13 cellular contexts compared by ENCODE assay signal in genomic region chr10:124517466-124517865, GRCh38.
"Had no signal": no experiment of that assay in that cellular context is flagged by ENCODE, and none has a peak within 500 bp of the region (broad histone marks: within the 10 kb centered on the region; RNA-seq: fewer than 3 reads in every experiment).

No MANE protein-coding gene starts in this region.

- ATAC-seq: heart left ventricle; mucosa of descending colon; stimulated activated effector memory CD8-positive, alpha-beta T cell treated with anti-CD3 and anti-CD28 coated beads, Interleukin-12 subunit alpha, Interleukin-12 subunit beta, amount 100 ng/mL, for 72 hours; stimulated activated naive CD8-positive, alpha-beta T cell treated with anti-CD3 and anti-CD28 coated beads, Interleukin-15, Interleukin-2, amounts not matched to agents 100 U/mL and 50 U/mL, for 24 hours had no signal

- DNase-seq: effector CD4-positive, alpha-beta T cell; foreskin melanocyte; kidney glomerular epithelial cell; small intestine; stimulated activated CD4-positive, alpha-beta T cell treated with anti-CD3 and anti-CD28 coated beads, Interleukin-2, amount 100 ng/mL, for 48 hours; stimulated activated CD8-positive, alpha-beta memory T cell treated with anti-CD3 and anti-CD28 coated beads, Interleukin-4, amount 100 ng/mL, for 48 hours; stimulated activated naive CD8-positive, alpha-beta T cell treated with anti-CD3 and anti-CD28 coated beads, Interleukin-15, Interleukin-2, amounts not matched to agents 100 U/mL and 50 U/mL, for 24 hours; thyroid gland had no signal

- H3K27ac Mint-ChIP-seq: nephron; stimulated activated effector memory CD8-positive, alpha-beta T cell treated with anti-CD3 and anti-CD28 coated beads, Interleukin-12 subunit alpha, Interleukin-12 subunit beta, amount 100 ng/mL, for 72 hours; type B pancreatic cell had no signal

- H3K4me1 Mint-ChIP-seq: nephron; stimulated activated effector memory CD8-positive, alpha-beta T cell treated with anti-CD3 and anti-CD28 coated beads, Interleukin-12 subunit alpha, Interleukin-12 subunit beta, amount 100 ng/mL, for 72 hours had no signal

- H3K4me3 Mint-ChIP-seq: nephron; stimulated activated effector memory CD8-positive, alpha-beta T cell treated with anti-CD3 and anti-CD28 coated beads, Interleukin-12 subunit alpha, Interleukin-12 subunit beta, amount 100 ng/mL, for 72 hours; type B pancreatic cell had no signal

- H3K36me3 Mint-ChIP-seq: stimulated activated effector memory CD8-positive, alpha-beta T cell treated with anti-CD3 and anti-CD28 coated beads, Interleukin-12 subunit alpha, Interleukin-12 subunit beta, amount 100 ng/mL, for 72 hours had no signal

- H3K27me3 Mint-ChIP-seq: type B pancreatic cell had no signal

- H3K9me3 Mint-ChIP-seq: stimulated activated effector memory CD8-positive, alpha-beta T cell treated with anti-CD3 and anti-CD28 coated beads, Interleukin-12 subunit alpha, Interleukin-12 subunit beta, amount 100 ng/mL, for 72 hours; type B pancreatic cell had no signal
